Comparison of ENCODE assay signal across 8 cellular contexts in the genomic region with DNA sequence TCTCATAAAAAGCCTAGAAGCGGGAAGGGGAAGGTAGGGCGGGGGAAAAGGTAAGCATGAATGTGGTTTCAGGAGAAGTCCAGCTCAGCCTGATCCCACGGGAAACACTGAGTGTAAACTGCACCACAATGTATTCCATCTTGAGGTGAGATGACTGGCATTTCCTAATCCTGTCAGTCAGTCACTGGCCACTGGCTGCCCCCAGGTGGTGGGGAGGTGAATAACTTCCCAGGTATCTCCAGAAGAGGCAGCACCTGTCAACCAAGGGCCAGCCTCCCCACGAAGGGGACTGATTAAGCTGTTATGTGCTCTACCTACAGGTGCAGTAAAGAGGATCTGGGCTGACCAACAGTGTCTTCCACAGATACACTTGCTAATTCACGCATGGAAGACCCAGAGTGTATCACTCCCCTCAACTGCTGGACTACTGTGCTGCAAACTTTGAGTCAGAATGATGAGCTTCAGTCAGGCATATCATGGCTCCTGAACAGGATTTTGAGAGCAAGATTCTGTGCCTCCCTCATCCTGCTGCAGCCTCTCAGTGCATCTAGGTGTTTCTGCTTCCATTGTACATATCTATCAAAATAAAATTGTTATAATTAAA.
DNase-seq lines count a peak whose midpoint lies in the region; ATAC-seq and TF ChIP-seq lines count a peak whose summit lies in the region.

No MANE protein-coding gene starts in this region.

- ATAC-seq in GM21717 (IDR thresholded peaks at IDR 0.05; ENCODE audit: unreplicated experiment) = no peak
- ATAC-seq in HG03175 (IDR thresholded peaks at IDR 0.05; ENCODE audit: unreplicated experiment) = no peak
- ATAC-seq in GM19035 (IDR thresholded peaks at IDR 0.05; ENCODE audit: unreplicated experiment) = no peak

- H3K9ac ChIP-seq in colonic mucosa (ENCODE audit: low read depth in 2 of 2, low read length in 2 of 2) = no peak overlapping the region

- H3K4me1 ChIP-seq in colonic mucosa = no peaks in the 10 kb centered on the region

- CTCF ChIA-PET in GM10248 (lab: Yijun Ruan, JAX) = interaction anchor here (0.6 to 3.6 kb wide), 26 partner anchors 9 to 376 kb away, joined by 3 to 64 read pairs (median 4); a partner anchor contains a TSS

- TF ChIP-seq CTCF in GM10248 (IDR thresholded peaks at IDR 0.05; ENCODE audit: control extremely low read depth, extremely low read depth, low read depth, missing control alignments) = peak; percentile 66
- TF ChIP-seq CTCF in WERI-Rb-1 (IDR thresholded peaks at IDR 0.05; ENCODE audit: low read depth, low read length) = peak; percentile 89
- peak; percentile 32 for TF ChIP-seq CTCF in colonic mucosa (IDR thresholded peaks at IDR 0.05)
- peak; percentile 40 to 57 (median 50) for TF ChIP-seq CTCF in nephron (IDR thresholded peaks at IDR 0.05; ENCODE audit: unreplicated experiment in 3 of 3)

- peak; percentile 61 for DNase-seq in GM10248 (ENCODE audit: extremely low spot score)
- peak; percentile 31 for DNase-seq in M059J (ENCODE audit: low read depth)
- peak; percentile 88 for DNase-seq in WERI-Rb-1
- peak; percentile 72 for DNase-seq in colonic mucosa

- H3K36me3 Mint-ChIP-seq in nephron (ENCODE audit: low read depth) = no peaks in the 10 kb centered on the region

- peaks cover 30% of the 10 kb centered on the region for H3K27me3 Mint-ChIP-seq in nephron (ENCODE audit: low read depth)

- no peaks in the 10 kb centered on the region for H3K9me3 Mint-ChIP-seq in nephron

- H3K4me3 ChIP-seq in WERI-Rb-1 (ENCODE audit: low read depth, low read length) (no peak overlapping the region), colonic mucosa (no peak overlapping the region)

- H3K27ac ChIP-seq in WERI-Rb-1 = no peak overlapping the region
- H3K27ac ChIP-seq in colonic mucosa = no peak overlapping the region

- POLR2A ChIA-PET in GM10248 (lab: Yijun Ruan, JAX) = no interaction called here

- no peak overlapping the region for H3K4me3 Mint-ChIP-seq in nephron

- H3K4me1 Mint-ChIP-seq in nephron = no peaks in the 10 kb centered on the region

- H3K27me3 ChIP-seq in WERI-Rb-1 (ENCODE audit: insufficient read depth, low read depth, severe bottlenecking) (no peaks in the 10 kb centered on the region), colonic mucosa (no peaks in the 10 kb centered on the region)

- H3K9me3 ChIP-seq in WERI-Rb-1 (ENCODE audit: severe bottlenecking) (no peaks in the 10 kb centered on the region), colonic mucosa (no peaks in the 10 kb centered on the region)

- H3K36me3 ChIP-seq in WERI-Rb-1 (no peaks in the 10 kb centered on the region), colonic mucosa (no peaks in the 10 kb centered on the region)

- intact Hi-C loops in colonic mucosa (cut with DNase I) = loop anchor here (10.0 kb wide), 1 partner anchor 362 kb away; no protein-coding TSS in a partner anchor

- H3K27ac Mint-ChIP-seq in nephron = no peak overlapping the region

Comparison
In these comparisons a context has a peak if more than half of its experiments do, and no peak if none do; other contexts are left out.
1. DNase-seq: peak in every context shown above with its lines; median percentile 88 in WERI-Rb-1; 72 in colonic mucosa; 61 in GM10248; 31 in M059J.
2. CTCF ChIP-seq: peak in every context shown above with its lines; median percentile 89 in WERI-Rb-1; 66 in GM10248; 50 in nephron; 32 in colonic mucosa.